Comparison of ENCODE assay signal across 1 cellular context in genomic region chr17:47638903-47639302, GRCh38.
TF ChIP-seq lines count a peak whose summit lies in the region.

No MANE protein-coding gene starts in this region.

TF ChIP-seq in GM23338, 12 proteins besides CTCF, POLR2A, EP300 and RAD21:
- TF ChIP-seq, protein P1, sequence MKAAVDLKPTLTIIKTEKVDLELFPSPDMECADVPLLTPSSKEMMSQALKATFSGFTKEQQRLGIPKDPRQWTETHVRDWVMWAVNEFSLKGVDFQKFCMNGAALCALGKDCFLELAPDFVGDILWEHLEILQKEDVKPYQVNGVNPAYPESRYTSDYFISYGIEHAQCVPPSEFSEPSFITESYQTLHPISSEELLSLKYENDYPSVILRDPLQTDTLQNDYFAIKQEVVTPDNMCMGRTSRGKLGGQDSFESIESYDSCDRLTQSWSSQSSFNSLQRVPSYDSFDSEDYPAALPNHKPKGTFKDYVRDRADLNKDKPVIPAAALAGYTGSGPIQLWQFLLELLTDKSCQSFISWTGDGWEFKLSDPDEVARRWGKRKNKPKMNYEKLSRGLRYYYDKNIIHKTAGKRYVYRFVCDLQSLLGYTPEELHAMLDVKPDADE (IDR thresholded peaks at IDR 0.05), result no peak
- TF ChIP-seq, protein P2, sequence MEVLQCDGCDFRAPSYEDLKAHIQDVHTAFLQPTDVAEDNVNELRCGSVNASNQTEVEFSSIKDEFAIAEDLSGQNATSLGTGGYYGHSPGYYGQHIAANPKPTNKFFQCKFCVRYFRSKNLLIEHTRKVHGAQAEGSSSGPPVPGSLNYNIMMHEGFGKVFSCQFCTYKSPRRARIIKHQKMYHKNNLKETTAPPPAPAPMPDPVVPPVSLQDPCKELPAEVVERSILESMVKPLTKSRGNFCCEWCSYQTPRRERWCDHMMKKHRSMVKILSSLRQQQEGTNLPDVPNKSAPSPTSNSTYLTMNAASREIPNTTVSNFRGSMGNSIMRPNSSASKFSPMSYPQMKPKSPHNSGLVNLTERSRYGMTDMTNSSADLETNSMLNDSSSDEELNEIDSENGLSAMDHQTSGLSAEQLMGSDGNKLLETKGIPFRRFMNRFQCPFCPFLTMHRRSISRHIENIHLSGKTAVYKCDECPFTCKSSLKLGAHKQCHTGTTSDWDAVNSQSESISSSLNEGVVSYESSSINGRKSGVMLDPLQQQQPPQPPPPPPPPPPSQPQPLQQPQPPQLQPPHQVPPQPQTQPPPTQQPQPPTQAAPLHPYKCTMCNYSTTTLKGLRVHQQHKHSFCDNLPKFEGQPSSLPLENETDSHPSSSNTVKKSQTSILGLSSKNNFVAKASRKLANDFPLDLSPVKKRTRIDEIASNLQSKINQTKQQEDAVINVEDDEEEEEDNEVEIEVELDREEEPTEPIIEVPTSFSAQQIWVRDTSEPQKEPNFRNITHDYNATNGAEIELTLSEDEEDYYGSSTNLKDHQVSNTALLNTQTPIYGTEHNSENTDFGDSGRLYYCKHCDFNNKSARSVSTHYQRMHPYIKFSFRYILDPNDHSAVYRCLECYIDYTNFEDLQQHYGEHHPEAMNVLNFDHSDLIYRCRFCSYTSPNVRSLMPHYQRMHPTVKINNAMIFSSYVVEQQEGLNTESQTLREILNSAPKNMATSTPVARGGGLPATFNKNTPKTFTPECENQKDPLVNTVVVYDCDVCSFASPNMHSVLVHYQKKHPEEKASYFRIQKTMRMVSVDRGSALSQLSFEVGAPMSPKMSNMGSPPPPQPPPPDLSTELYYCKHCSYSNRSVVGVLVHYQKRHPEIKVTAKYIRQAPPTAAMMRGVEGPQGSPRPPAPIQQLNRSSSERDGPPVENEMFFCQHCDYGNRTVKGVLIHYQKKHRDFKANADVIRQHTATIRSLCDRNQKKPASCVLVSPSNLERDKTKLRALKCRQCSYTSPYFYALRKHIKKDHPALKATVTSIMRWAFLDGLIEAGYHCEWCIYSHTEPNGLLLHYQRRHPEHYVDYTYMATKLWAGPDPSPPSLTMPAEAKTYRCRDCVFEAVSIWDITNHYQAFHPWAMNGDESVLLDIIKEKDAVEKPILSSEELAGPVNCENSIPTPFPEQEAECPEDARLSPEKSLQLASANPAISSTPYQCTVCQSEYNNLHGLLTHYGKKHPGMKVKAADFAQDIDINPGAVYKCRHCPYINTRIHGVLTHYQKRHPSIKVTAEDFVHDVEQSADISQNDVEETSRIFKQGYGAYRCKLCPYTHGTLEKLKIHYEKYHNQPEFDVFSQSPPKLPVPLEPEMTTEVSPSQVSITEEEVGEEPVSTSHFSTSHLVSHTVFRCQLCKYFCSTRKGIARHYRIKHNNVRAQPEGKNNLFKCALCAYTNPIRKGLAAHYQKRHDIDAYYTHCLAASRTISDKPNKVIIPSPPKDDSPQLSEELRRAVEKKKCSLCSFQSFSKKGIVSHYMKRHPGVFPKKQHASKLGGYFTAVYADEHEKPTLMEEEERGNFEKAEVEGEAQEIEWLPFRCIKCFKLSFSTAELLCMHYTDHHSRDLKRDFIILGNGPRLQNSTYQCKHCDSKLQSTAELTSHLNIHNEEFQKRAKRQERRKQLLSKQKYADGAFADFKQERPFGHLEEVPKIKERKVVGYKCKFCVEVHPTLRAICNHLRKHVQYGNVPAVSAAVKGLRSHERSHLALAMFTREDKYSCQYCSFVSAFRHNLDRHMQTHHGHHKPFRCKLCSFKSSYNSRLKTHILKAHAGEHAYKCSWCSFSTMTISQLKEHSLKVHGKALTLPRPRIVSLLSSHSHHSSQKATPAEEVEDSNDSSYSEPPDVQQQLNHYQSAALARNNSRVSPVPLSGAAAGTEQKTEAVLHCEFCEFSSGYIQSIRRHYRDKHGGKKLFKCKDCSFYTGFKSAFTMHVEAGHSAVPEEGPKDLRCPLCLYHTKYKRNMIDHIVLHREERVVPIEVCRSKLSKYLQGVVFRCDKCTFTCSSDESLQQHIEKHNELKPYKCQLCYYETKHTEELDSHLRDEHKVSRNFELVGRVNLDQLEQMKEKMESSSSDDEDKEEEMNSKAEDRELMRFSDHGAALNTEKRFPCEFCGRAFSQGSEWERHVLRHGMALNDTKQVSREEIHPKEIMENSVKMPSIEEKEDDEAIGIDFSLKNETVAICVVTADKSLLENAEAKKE (CRISPR knock-in tag; IDR thresholded peaks at IDR 0.05), result no peak
- no peak for TF ChIP-seq STAT1 (IDR thresholded peaks at IDR 0.05; ENCODE audit: unreplicated experiment)
- TF ChIP-seq POLR2AphosphoS5 (IDR thresholded peaks at IDR 0.05; ENCODE audit: low read depth), result no peak
